ENCODE assay signal across 25 cellular contexts in genomic region chr10:99084161-99084560, GRCh38.
"Had no signal": no experiment of that assay in that cellular context is flagged by ENCODE, and none has a peak within 500 bp of the region (broad histone marks: within the 10 kb centered on the region; RNA-seq: fewer than 3 reads in every experiment).

No MANE protein-coding gene starts in this region.

- H3K27me3 ChIP-seq: breast epithelium, esophagus muscularis mucosa, gastroesophageal sphincter, heart left ventricle, right atrium auricular region, spleen had no signal

- H3K27ac ChIP-seq: breast epithelium, esophagus muscularis mucosa, heart left ventricle, left ventricle myocardium inferior, prostate gland, right atrium auricular region, spleen had no signal

- H3K4me3 ChIP-seq: breast epithelium, coronary artery, esophagus muscularis mucosa, gastroesophageal sphincter, heart left ventricle, left ventricle myocardium inferior, prostate gland, right atrium auricular region, spleen had no signal

- H3K36me3 ChIP-seq: breast epithelium, esophagus muscularis mucosa, gastroesophageal sphincter, heart left ventricle, left ventricle myocardium inferior, prostate gland, right atrium auricular region, spleen had no signal

- H3K27me3 Mint-ChIP-seq: activated naive CD8-positive, alpha-beta T cell treated with anti-CD3 and anti-CD28 coated beads for 36 hours; natural killer cell treated with Interleukin-12 subunit alpha and Interleukin-12 subunit beta and Interleukin-15 and Interleukin-18, amount 100 ng/mL, for 72 hours had no signal

- H3K27ac Mint-ChIP-seq: activated naive CD8-positive, alpha-beta T cell treated with anti-CD3 and anti-CD28 coated beads for 36 hours; immature natural killer cell; mesothelial cell of epicardium; natural killer cell treated with Interleukin-12 subunit alpha and Interleukin-12 subunit beta and Interleukin-15 and Interleukin-18, amount 100 ng/mL, for 72 hours; T-helper 1 cell treated with Interleukin-12 subunit alpha and Interleukin-12 subunit beta and Interleukin-4 antibody, amounts not matched to agents 30 μg/mL and 1 μg/mL, for 36 hours had no signal

- DNase-seq: activated CD4-positive, alpha-beta T cell treated with anti-CD3 and anti-CD28 coated beads for 4 hours; activated CD4-positive, alpha-beta T cell treated with anti-CD3 and anti-CD28 coated beads, Interleukin-2, amount 50 U/mL, for 48 hours; activated CD4-positive, CD25-positive, alpha-beta regulatory T cell; activated CD8-positive, alpha-beta memory T cell treated with anti-CD3 and anti-CD28 coated beads, Interleukin-2, amount 50 U/mL, for 48 hours; activated naive CD4-positive, alpha-beta T cell treated with Interleukin-2 at 50 U/mL for 16 hours; activated naive CD8-positive, alpha-beta T cell treated with anti-CD3 and anti-CD28 coated beads for 36 hours; activated T-cell treated with anti-CD3 and anti-CD28 coated beads, Interleukin-2, amount 50 U/mL, for 48 hours; cerebellar nuclear complex; heart left ventricle; immature natural killer cell; kidney glomerular epithelial cell; left ventricle myocardium inferior; spleen; stimulated activated CD4-positive, alpha-beta T cell treated with anti-CD3 and anti-CD28 coated beads, Interleukin-4, amount 100 ng/mL, for 1 hour; stimulated activated naive CD4-positive, alpha-beta T cell; T1000 had no signal

- H3K4me1 Mint-ChIP-seq: activated naive CD8-positive, alpha-beta T cell treated with anti-CD3 and anti-CD28 coated beads for 36 hours; immature natural killer cell; mesothelial cell of epicardium had no signal

- H3K9me3 Mint-ChIP-seq: activated naive CD8-positive, alpha-beta T cell treated with anti-CD3 and anti-CD28 coated beads for 36 hours had no signal

- H3K4me1 ChIP-seq: breast epithelium, heart left ventricle, left ventricle myocardium inferior, prostate gland, right atrium auricular region, spleen had no signal

- H3K36me3 Mint-ChIP-seq: activated naive CD8-positive, alpha-beta T cell treated with anti-CD3 and anti-CD28 coated beads for 36 hours; immature natural killer cell; mesothelial cell of epicardium; natural killer cell treated with Interleukin-12 subunit alpha and Interleukin-12 subunit beta and Interleukin-15 and Interleukin-18, amount 100 ng/mL, for 72 hours had no signal

- H3K9me3 ChIP-seq: breast epithelium, esophagus muscularis mucosa, gastroesophageal sphincter, prostate gland, right atrium auricular region had no signal

- ATAC-seq: gastroesophageal sphincter; heart left ventricle; natural killer cell treated with Interleukin-12 subunit alpha and Interleukin-12 subunit beta and Interleukin-15 and Interleukin-18, amount 100 ng/mL, for 72 hours had no signal

- H3K4me3 Mint-ChIP-seq: activated naive CD8-positive, alpha-beta T cell treated with anti-CD3 and anti-CD28 coated beads for 36 hours; immature natural killer cell; mesothelial cell of epicardium; natural killer cell treated with Interleukin-12 subunit alpha and Interleukin-12 subunit beta and Interleukin-15 and Interleukin-18, amount 100 ng/mL, for 72 hours; T-helper 1 cell treated with Interleukin-12 subunit alpha and Interleukin-12 subunit beta and Interleukin-4 antibody, amounts not matched to agents 30 μg/mL and 1 μg/mL, for 36 hours had no signal
